In genomic region chr6:3068329-3069223, GRCh38 we compare ENCODE assay signal across 8 cellular contexts. TPM values are rescaled to one million over a fixed set of nuclear protein-coding genes. Genes with fewer than 3 reads are reported as not detected.
DNase-seq lines count a peak whose midpoint lies in the region; ATAC-seq and TF ChIP-seq lines count a peak whose summit lies in the region.

Gene RIPK1, plus strand, starts transcription at chr6:3068494. Its CDS starts 8,330 bp downstream, at chr6:3076824.

- ATAC-seq in GM18858 (IDR thresholded peaks at IDR 0.05; ENCODE audit: unreplicated experiment) (peak; percentile 78), HG03066 (IDR thresholded peaks at IDR 0.05; ENCODE audit: low read depth, unreplicated experiment) (peak; percentile 70)

- H3K9me3 Mint-ChIP-seq in immature natural killer cell: no peaks in the 10 kb centered on the region

- peaks cover 43% of the 10 kb centered on the region for H3K79me2 ChIP-seq in mammary epithelial cell (ENCODE audit: insufficient read depth, low read length)

- H2AFZ ChIP-seq in mammary epithelial cell (ENCODE audit: low read depth, low read length): peak within 1 kb of the TSS; percentile 92

- CTCF ChIA-PET in AG04449 (lab: Yijun Ruan, JAX) (interaction anchor here (0.9 to 2.6 kb wide), 6 partner anchors 42 to 183 kb away, joined by 3 to 7 read pairs (median 6); no protein-coding TSS in a partner anchor), mammary epithelial cell (lab: Charles Lee; ENCODE audit: low non-redundant PET) (no interaction called here)

- H3K4me1 Mint-ChIP-seq in immature natural killer cell: peaks cover 64% of the 10 kb centered on the region in 2 donors

- peak; percentile 55 for TF ChIP-seq CTCF in AG04449 (IDR thresholded peaks at IDR 0.05; ENCODE audit: insufficient read depth, low read length, missing control alignments)
- 0 out of 2 replicates have a peak, but pooled peaks have one; percentile 7 for TF ChIP-seq CTCF in WI38 (IDR thresholded peaks at IDR 0.05; ENCODE audit: low read depth, low read length)
- peak in 1 of 2 donors; percentile 49 for TF ChIP-seq CTCF in mammary epithelial cell (conservative IDR thresholded peaks at IDR 0.05 in 1 of 2, IDR thresholded peaks at IDR 0.05 in 1 of 2; ENCODE audit: extremely low read depth in 1 of 2, insufficient read depth in 1 of 2, low read depth in 1 of 2, low read length in 2 of 2)

- H3K4me3 Mint-ChIP-seq in immature natural killer cell: peak within 1 kb of the TSS; percentile 93 to 98 (median 96)

- H3K4me3 ChIP-seq in AG04449 (ENCODE audit: low read depth, low read length) (peak within 1 kb of the TSS; percentile 77), WI38 (ENCODE audit: low read depth, low read length) (peak within 1 kb of the TSS; percentile 81), mammary epithelial cell (replicated peaks in 1 of 3; ENCODE audit: insufficient read depth in 1 of 3, low read depth in 2 of 3, low read length in 3 of 3) (peak within 1 kb of the TSS; percentile 66 to 84 (median 75))

- peak within 1 kb of the TSS; percentile 93 to 99 (median 98) for H3K27ac Mint-ChIP-seq in immature natural killer cell

- H3K9ac ChIP-seq in mammary epithelial cell (ENCODE audit: insufficient read depth, low read length): peak within 1 kb of the TSS; percentile 80

- dilution Hi-C loops in mammary epithelial cell (cut with HindIII; ENCODE audit: low sequenced_read_pairs): no loop called here

- 7% methylated on average over 5 of the region's 112 CpGs for WGBS in mammary epithelial cell (ENCODE audit: low coverage, missing lambda C conversion rate)

- peak within 1 kb of the TSS; percentile 79 for H3K4me2 ChIP-seq in mammary epithelial cell (ENCODE audit: insufficient read depth, low read depth, low read length)

- H4K20me1 ChIP-seq in mammary epithelial cell (ENCODE audit: insufficient read depth, low read length): no peaks in the 10 kb centered on the region

- H3K27ac ChIP-seq in mammary epithelial cell (ENCODE audit: insufficient read depth, low read depth, low read length): peak within 1 kb of the TSS; percentile 84

- POLR2A ChIA-PET in AG04449 (lab: Yijun Ruan, JAX): interaction anchor here (0.8 to 3.0 kb wide), 5 partner anchors 17 to 82 kb away, joined by 3 to 22 read pairs (median 3); no protein-coding TSS in a partner anchor

- H3K4me1 ChIP-seq in mammary epithelial cell (ENCODE audit: insufficient read depth, low read length): peaks cover 7% of the 10 kb centered on the region

- H3K36me3 ChIP-seq in mammary epithelial cell (ENCODE audit: insufficient read depth, low read length): peaks cover 4% of the 10 kb centered on the region

- intact Hi-C loops in mammary epithelial cell (cut with micrococcal nuclease): loop anchor here (2.0 kb wide), 2 partner anchors 50 to 140 kb away; partner anchors contain the start of gene BPHL

- BruUV-seq in mammary epithelial cell (replicated peaks; lab: Mats Ljungman, UMichigan): TSS peak; percentile 72

- H3K27me3 Mint-ChIP-seq in immature natural killer cell (ENCODE audit: low read depth in 3 of 3): peaks cover 6 to 29% (median 14%) of the 10 kb centered on the region in 3 donors

- H3K9me3 ChIP-seq in mammary epithelial cell (replicated peaks; ENCODE audit: insufficient read depth, low read length): peaks cover 9% of the 10 kb centered on the region

- H3K36me3 Mint-ChIP-seq in immature natural killer cell: peaks cover 0 to 3% (median 0%) of the 10 kb centered on the region in 3 donors

- DNase-seq in AG04449 (ENCODE audit: low read depth, low spot score) (no peak), NCI-H2171 treated with DMSO at 0.1 percent for 48 hours (lab: John Stamatoyannopoulos, UW) (peak; percentile 89), mammary epithelial cell (peak; percentile 90), immature natural killer cell (peak; percentile 96)
- DNase-seq in stimulated activated CD4-positive, alpha-beta T cell treated with anti-CD3 and anti-CD28 coated beads, Interleukin-12 subunit alpha, Interleukin-12 subunit beta, amount 100 ng/mL, for 24 hours (ENCODE audit: low read depth in 2 of 2): peak; percentile 88 to 92

- H3K27me3 ChIP-seq in mammary epithelial cell (ENCODE audit: insufficient read depth, low read length): no peaks in the 10 kb centered on the region

- in situ Hi-C loops in mammary epithelial cell (cut with MboI; ENCODE audit: low sequenced_read_pairs in 2 of 2): no loop called here

RNA-seq across cellular contexts. Expression of gene RIPK1, which starts in this region (rescaled TPM):
- 10 to 100 TPM; 21.1 to 26.8 TPM for total RNA-seq in mammary epithelial cell
- 13.9 TPM for polyA plus RNA-seq in mammary epithelial cell
- polyA minus RNA-seq in mammary epithelial cell: 13.3 TPM
- 10 to 100 TPM; 13.8 to 32.6 (median 23.5) TPM for polyA plus RNA-seq in immature natural killer cell
